24 cellular contexts compared by ENCODE assay signal in the genomic region with DNA sequence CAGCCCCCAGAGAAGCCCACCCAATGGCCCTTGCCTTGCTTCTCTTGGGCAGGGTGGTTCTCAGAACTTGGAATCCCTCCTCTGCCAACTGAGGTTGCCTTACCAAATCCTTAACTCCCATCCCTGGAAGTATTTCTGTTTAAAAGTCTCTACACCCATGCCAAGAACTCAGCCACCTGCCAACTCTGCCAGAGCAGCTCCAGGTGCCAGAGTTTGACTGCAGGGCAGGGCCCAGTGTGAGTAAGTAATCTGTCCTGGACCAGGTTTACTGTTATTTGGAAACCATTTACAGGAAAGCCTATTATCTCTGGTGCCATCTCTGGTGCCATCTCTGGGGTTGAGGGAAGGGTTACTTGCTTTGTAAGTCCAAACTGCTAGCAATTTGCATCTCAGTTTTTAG. TPM values are rescaled to one million over a fixed set of nuclear protein-coding genes. Genes with fewer than 3 reads are reported as not detected.
A peak's percentile ranks its signal among the peaks of the same experiment; 100 is the strongest.
DNase-seq lines count a peak whose midpoint lies in the region; ATAC-seq and TF ChIP-seq lines count a peak whose summit lies in the region.
"Had no signal": no experiment of that assay in that cellular context is flagged by ENCODE, and none has a peak within 500 bp of the region (broad histone marks: within the 10 kb centered on the region; RNA-seq: fewer than 3 reads in every experiment).

No MANE protein-coding gene starts in this region.

- no peak for ATAC-seq in body of pancreas
- no peak for ATAC-seq in lower lobe of right lung
- ATAC-seq in HG02938 (IDR thresholded peaks at IDR 0.05; ENCODE audit: unreplicated experiment): no peak
- ATAC-seq in HG03457 (IDR thresholded peaks at IDR 0.05; ENCODE audit: unreplicated experiment): no peak
- ATAC-seq: activated CD4-positive, alpha-beta T cell treated with anti-CD3 and anti-CD28 coated beads for 36 hours; activated T-cell treated with anti-CD3 and anti-CD28 coated beads, Interleukin-2, amount 50 U/mL, for 4 hours; CD8-positive, alpha-beta T cell; HCT116 had no signal

- H3K27ac ChIP-seq in body of pancreas (no peak overlapping the region), muscle layer of colon (ENCODE audit: low read depth, low read length) (peak overlapping the region; percentile 58), stomach smooth muscle (ENCODE audit: low read length) (peak overlapping the region; percentile 18), lower lobe of right lung (no peak overlapping the region)

- no peaks in the 10 kb centered on the region for H3K36me3 ChIP-seq in body of pancreas (replicated peaks in 1 of 2; ENCODE audit: insufficient read depth in 1 of 2, low read depth in 2 of 2)
- peaks cover 4% of the 10 kb centered on the region for H3K36me3 ChIP-seq in muscle layer of colon (ENCODE audit: insufficient read depth, low read length)
- peaks cover 3 to 14% of the 10 kb centered on the region in 2 donors for H3K36me3 ChIP-seq in stomach smooth muscle (ENCODE audit: control insufficient read depth in 2 of 2, insufficient read depth in 2 of 2, low read length in 2 of 2)
- no peaks in the 10 kb centered on the region for H3K36me3 ChIP-seq in lower lobe of right lung

- no peak overlapping the region for H3K9ac ChIP-seq in muscle layer of colon (ENCODE audit: low read length)
- no peak overlapping the region for H3K9ac ChIP-seq in stomach smooth muscle (ENCODE audit: low read length in 2 of 2)

- TF ChIP-seq CTCF in body of pancreas (IDR thresholded peaks at IDR 0.05) (no peak), lower lobe of right lung (IDR thresholded peaks at IDR 0.05) (no peak)

- no peak for TF ChIP-seq POLR2A in body of pancreas (IDR thresholded peaks at IDR 0.05)

- no peaks in the 10 kb centered on the region for H3K9me3 ChIP-seq in body of pancreas
- H3K9me3 ChIP-seq in muscle layer of colon (ENCODE audit: low read length): no peaks in the 10 kb centered on the region
- H3K9me3 ChIP-seq in stomach smooth muscle (ENCODE audit: control insufficient read depth in 2 of 2, low read length in 2 of 2): no peaks in the 10 kb centered on the region
- no peaks in the 10 kb centered on the region for H3K9me3 ChIP-seq in lower lobe of right lung

- H3K4me3 ChIP-seq in body of pancreas: no peak overlapping the region
- H3K4me3 ChIP-seq in muscle layer of colon (ENCODE audit: low read depth in 1 of 2, low read length in 2 of 2): no peak overlapping the region
- peak overlapping the region in 1 of 2 donors; percentile 22 for H3K4me3 ChIP-seq in stomach smooth muscle (ENCODE audit: low read length in 2 of 2)
- H3K4me3 ChIP-seq in lower lobe of right lung: no peak overlapping the region
- H3K4me3 ChIP-seq: lung had no signal

- H3K27me3 ChIP-seq in body of pancreas: no peaks in the 10 kb centered on the region
- no peaks in the 10 kb centered on the region for H3K27me3 ChIP-seq in muscle layer of colon (ENCODE audit: control insufficient read depth in 1 of 2, insufficient read depth in 2 of 2, low read length in 2 of 2)
- no peaks in the 10 kb centered on the region for H3K27me3 ChIP-seq in stomach smooth muscle (ENCODE audit: control insufficient read depth in 1 of 2, insufficient read depth in 2 of 2, low read length in 2 of 2)
- H3K27me3 ChIP-seq in lower lobe of right lung (ENCODE audit: low read depth): no peaks in the 10 kb centered on the region

- H3K4me1 ChIP-seq in body of pancreas (peaks cover 42% of the 10 kb centered on the region), muscle layer of colon (ENCODE audit: insufficient read depth, low read length) (peaks cover 48% of the 10 kb centered on the region), stomach smooth muscle (ENCODE audit: control insufficient read depth, insufficient read depth, low read length) (peaks cover 54% of the 10 kb centered on the region), lower lobe of right lung (peaks cover 70% of the 10 kb centered on the region)

- intact Hi-C loops in body of pancreas (cut with DNase I): no loop called here
- intact Hi-C loops in lower lobe of right lung (cut with DNase I): no loop called here

- in situ Hi-C loops in G401 (cut with HindIII; ENCODE audit: low sequenced_read_pairs): no loop called here

- DNase-seq in G401 (ENCODE audit: low spot score) (peak; percentile 76), body of pancreas (peak in 3 of 4 donors; percentile 21 to 66 (median 43)), lower lobe of right lung (no peak)
- no peak for DNase-seq in activated effector memory CD4-positive, alpha-beta T cell treated with anti-CD3 and anti-CD28 coated beads, Interleukin-2, amount 50 U/mL, for 16 hours
- DNase-seq: activated CD4-positive, alpha-beta T cell treated with anti-CD3 and anti-CD28 coated beads for 36 hours; activated CD8-positive, alpha-beta memory T cell treated with anti-CD3 and anti-CD28 coated beads for 24 hours; activated T-cell treated with anti-CD3 and anti-CD28 coated beads, Interleukin-2, amount 50 U/mL, for 4 hours; anterior cingulate cortex; CD8-positive, alpha-beta T cell; central memory CD4-positive, alpha-beta T cell; DMS53; erythroblast; foreskin melanocyte; GF-D8; KBM-7; NCI-H187; NCI-H69; SHP77 treated with DMSO at 0.1 percent for 48 hours had no signal

RNA-seq across cellular contexts. Expression of gene TSPAN15, which starts 2.5 kb away (rescaled TPM):
- 10.2 and 14.6 TPM in 2 replicates for total RNA-seq in G401 (2014; rRNA removed; shearing (Covaris generic))
- 10 to 100 TPM; 20.0 to 32.0 TPM for total RNA-seq in body of pancreas
- total RNA-seq in lower lobe of right lung: 46.1 TPM

RNA-seq across cellular contexts. Expression of gene TACR2, which starts 37.0 kb away (rescaled TPM):
- total RNA-seq in G401 (2014; rRNA removed; shearing (Covaris generic)): not detected in 2 replicates
- total RNA-seq in body of pancreas: under 1 TPM in 1 of 2 donors, not detected in 1; 0.66 TPM
- total RNA-seq in lower lobe of right lung: 1.2 TPM
- total RNA-seq: activated CD4-positive, alpha-beta T cell treated with anti-CD3 and anti-CD28 coated beads for 36 hours; CD8-positive, alpha-beta T cell had no signal

Comparison
In these comparisons a context has a peak if more than half of its experiments do, and no peak if none do; other contexts are left out.
1. DNase-seq: peak in G401 (single experiment) and body of pancreas (3 of 4); none in lower lobe of right lung (single experiment) and activated effector memory CD4-positive, alpha-beta T cell treated with anti-CD3 and anti-CD28 coated beads, Interleukin-2, amount 50 U/mL, for 16 hours (single experiment).
2. H3K27ac ChIP-seq: peak in muscle layer of colon (single experiment) and stomach smooth muscle (single experiment); none in body of pancreas (0 of 4) and lower lobe of right lung (single experiment).